31 cellular contexts compared by ENCODE assay signal in the genomic region with DNA sequence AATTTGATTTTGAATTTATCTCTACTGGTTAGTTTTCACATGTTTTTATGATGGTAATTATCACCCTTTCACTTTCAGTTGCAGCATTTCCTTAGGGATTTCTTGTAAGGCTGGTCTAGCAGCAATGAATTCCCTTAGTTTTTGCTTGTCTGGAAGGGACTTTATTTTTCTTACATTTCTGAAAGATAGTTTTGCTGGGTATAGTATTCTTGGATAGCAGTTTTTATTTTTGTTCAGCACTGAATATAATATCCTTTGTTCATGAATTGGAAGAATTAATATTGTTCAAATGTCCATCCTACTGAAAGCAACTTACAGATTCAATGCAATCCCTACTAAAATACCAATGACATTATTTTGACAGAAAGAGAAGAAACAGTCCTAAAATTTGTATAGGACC. TPM values are rescaled to one million over a fixed set of nuclear protein-coding genes. Genes with fewer than 3 reads are reported as not detected.
"Had no signal": no experiment of that assay in that cellular context is flagged by ENCODE, and none has a peak within 500 bp of the region (broad histone marks: within the 10 kb centered on the region; RNA-seq: fewer than 3 reads in every experiment).

No MANE protein-coding gene starts in this region.

- H3K4me2 ChIP-seq: smooth muscle cell had no signal

- H3K36me3 ChIP-seq: neutrophil, spleen, transverse colon, upper lobe of right lung, uterus had no signal

- H3K9ac ChIP-seq: parathyroid adenoma had no signal

- H3K4me1 ChIP-seq: parathyroid adenoma, psoas muscle, spleen, suprapubic skin, testis, tibial artery, transverse colon, upper lobe of right lung, uterus had no signal

- H2AFZ ChIP-seq: parathyroid adenoma had no signal

- H3K9me3 ChIP-seq: neutrophil, testis had no signal

- H3K4me3 ChIP-seq: psoas muscle, skin epidermis, smooth muscle cell, spleen, suprapubic skin, testis, tibial artery, transverse colon, upper lobe of right lung, uterus had no signal

- ATAC-seq: naive thymus-derived CD8-positive, alpha-beta T cell; natural killer cell treated with Interleukin-12 subunit alpha and Interleukin-12 subunit beta and Interleukin-15 and Interleukin-18, amount 100 ng/mL, for 72 hours; psoas muscle; right cardiac atrium; sciatic nerve; stimulated activated memory B cell treated with anti-CD40 and anti-IgM and Interleukin-4, amounts not matched to agents 10 μg/mL and 1 μg/mL and 100 μg/mL, for 72 hours; stimulated activated naive CD8-positive, alpha-beta T cell treated with anti-CD3 and anti-CD28 coated beads, Interleukin-15, amount 100 ng/mL, for 72 hours; stimulated activated naive CD8-positive, alpha-beta T cell treated with anti-CD3 and anti-CD28 coated beads, Interleukin-15, Interleukin-2, amounts not matched to agents 100 U/mL and 50 U/mL, for 24 hours; upper lobe of right lung had no signal

- H3K79me2 ChIP-seq: parathyroid adenoma had no signal

- H3K27me3 ChIP-seq: neutrophil, spleen, suprapubic skin, testis, tibial artery, transverse colon, upper lobe of right lung, uterus had no signal

- DNase-seq: naive thymus-derived CD8-positive, alpha-beta T cell; nephron progenitor cell; nucleus accumbens; posterior cingulate gyrus; psoas muscle; right cardiac atrium; spleen; stimulated activated CD4-positive, alpha-beta T cell treated with anti-CD3 and anti-CD28 coated beads, Interleukin-12 subunit alpha, Interleukin-12 subunit beta, amount 100 ng/mL, for 4 hours; stimulated activated CD4-positive, alpha-beta T cell treated with anti-CD3 and anti-CD28 coated beads, Interleukin-1b, Interleukin-23, amount 100 ng/mL, for 48 hours; stimulated activated CD4-positive, alpha-beta T cell treated with anti-CD3 and anti-CD28 coated beads, Interleukin-4, amount 100 ng/mL, for 1 hour; stimulated activated CD4-positive, alpha-beta T cell treated with anti-CD3 and anti-CD28 coated beads, Interleukin-4, amount 100 ng/mL, for 4 hours; stimulated activated CD8-positive, alpha-beta memory T cell treated with anti-CD3 and anti-CD28 coated beads, Interleukin-4, amount 100 ng/mL, for 48 hours; stimulated activated naive CD4-positive, alpha-beta T cell; stimulated activated naive CD8-positive, alpha-beta T cell treated with anti-CD3 and anti-CD28 coated beads, Interleukin-15, amount 100 ng/mL, for 72 hours; stimulated activated naive CD8-positive, alpha-beta T cell treated with anti-CD3 and anti-CD28 coated beads, Interleukin-15, Interleukin-2, amounts not matched to agents 100 U/mL and 50 U/mL, for 24 hours; substantia nigra; testis; tibial artery; transverse colon; upper lobe of right lung; uterus had no signal

- H3K27ac ChIP-seq: neutrophil, parathyroid adenoma, psoas muscle, skin epidermis, spleen, suprapubic skin, testis, tibial artery, transverse colon, upper lobe of right lung, uterus had no signal

RNA-seq across cellular contexts. Expression of a gene that starts 30.2 kb away (rescaled TPM):
- total RNA-seq: naive thymus-derived CD8-positive, alpha-beta T cell; neural crest cell; progenitor cell of endocrine pancreas; sciatic nerve had no signal
- polyA plus RNA-seq: naive thymus-derived CD8-positive, alpha-beta T cell had no signal
